Comparison of ENCODE assay signal across 8 cellular contexts in the genomic region with DNA sequence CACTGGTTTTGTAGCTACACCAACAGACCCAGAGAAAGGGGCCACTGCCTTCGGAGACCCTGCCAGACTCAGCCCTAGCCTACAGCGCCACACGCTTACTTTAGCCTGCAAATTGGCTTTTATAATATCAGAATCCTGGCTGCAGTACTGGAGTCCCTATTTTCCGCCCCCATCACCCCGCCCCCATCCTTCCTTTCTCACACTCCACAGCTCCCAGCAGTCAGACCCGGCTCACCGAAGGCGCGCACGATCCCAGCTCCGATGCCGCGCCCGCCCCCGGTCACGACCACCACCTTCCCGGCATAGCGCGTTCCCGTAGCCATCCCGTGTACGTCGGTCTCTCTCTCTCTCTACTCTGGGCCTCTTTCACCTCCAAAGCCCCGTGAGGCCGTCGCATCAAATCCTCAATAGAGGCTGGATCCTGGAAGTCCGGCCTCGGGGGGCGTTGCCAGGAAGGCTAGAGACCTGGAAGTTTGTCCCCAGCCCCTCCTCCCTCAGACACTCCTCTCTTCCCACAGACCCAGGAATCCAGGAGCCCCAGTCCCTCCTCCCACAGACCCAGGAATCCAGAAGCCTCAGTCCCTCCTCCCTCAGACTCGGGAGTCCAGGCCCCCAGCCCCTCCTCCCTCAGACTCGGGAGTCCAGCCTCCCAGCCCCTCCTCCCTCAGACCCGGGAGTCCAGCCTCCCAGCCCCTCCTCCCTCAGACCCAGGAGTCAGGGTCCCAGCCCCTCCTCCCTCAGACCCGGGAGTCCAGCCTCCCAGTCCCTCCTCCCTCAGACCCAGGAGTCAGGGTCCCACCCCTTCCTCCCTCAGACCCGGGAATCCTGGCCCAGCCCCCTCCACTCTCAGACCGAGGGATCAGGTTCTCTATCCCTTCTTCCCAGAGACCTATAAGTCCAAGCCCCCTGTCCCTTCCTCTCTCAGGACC. TPM values are rescaled to one million over a fixed set of nuclear protein-coding genes. Genes with fewer than 3 reads are reported as not detected.
A peak's percentile ranks its signal among the peaks of the same experiment; 100 is the strongest.
DNase-seq lines count a peak whose midpoint lies in the region; ATAC-seq and TF ChIP-seq lines count a peak whose summit lies in the region.

TSS of gene HSD17B14 (minus strand) at position 403 of the 929 bp plus-strand sequence. CDS start at position 323, 80 bp downstream.

- peaks cover 0 to 10% of the 10 kb centered on the region in 2 donors for H3K4me1 ChIP-seq in muscle layer of duodenum (ENCODE audit: control insufficient read depth in 1 of 2, insufficient read depth in 2 of 2, low read length in 2 of 2)

- H3K27me3 ChIP-seq in muscle layer of duodenum (ENCODE audit: low read depth, low read length) = no peaks in the 10 kb centered on the region

- DNase-seq in AG09309 (ENCODE audit: low read depth) = no peak
- DNase-seq in SK-N-DZ (ENCODE audit: low spot score) = peak; percentile 51
- DNase-seq in epithelial cell of proximal tubule (ENCODE audit: low read depth) = no peak
- no peak for DNase-seq in GF-D8 (lab: John Stamatoyannopoulos, UW)

- TF ChIP-seq CTCF in AG09309 (IDR thresholded peaks at IDR 0.05; ENCODE audit: control insufficient read depth, insufficient read depth, low read depth, low read length, missing control alignments) (peak; percentile 1), epithelial cell of proximal tubule (conservative IDR thresholded peaks at IDR 0.05; ENCODE audit: low read depth, low read length) (no peak)

- ATAC-seq in GM19035 (IDR thresholded peaks at IDR 0.05; ENCODE audit: unreplicated experiment) (peak; percentile 12), GM21717 (IDR thresholded peaks at IDR 0.05; ENCODE audit: unreplicated experiment) (no peak), GM18519 (IDR thresholded peaks at IDR 0.05; ENCODE audit: low FRiP score, unreplicated experiment) (no peak)

- peaks cover 4 to 9% of the 10 kb centered on the region in 2 donors for H3K36me3 ChIP-seq in muscle layer of duodenum (ENCODE audit: control insufficient read depth in 1 of 2, insufficient read depth in 2 of 2, low read length in 2 of 2)

- peak within 1 kb of the TSS; percentile 63 for H3K27ac ChIP-seq in muscle layer of duodenum (ENCODE audit: low read length)

- H3K4me3 ChIP-seq in AG09309 (ENCODE audit: control insufficient read depth, low read depth, low read length) (peak within 1 kb of the TSS; percentile 61), epithelial cell of proximal tubule (ENCODE audit: low read depth, low read length) (peak within 1 kb of the TSS; percentile 54), muscle layer of duodenum (ENCODE audit: low read depth in 1 of 2, low read length in 2 of 2) (peak within 1 kb of the TSS; percentile 54 to 65)

- no peaks in the 10 kb centered on the region for H3K9me3 ChIP-seq in muscle layer of duodenum (ENCODE audit: control insufficient read depth in 1 of 2, low read length in 2 of 2)

RNA-seq across cellular contexts. Expression of gene HSD17B14, which starts in this region (rescaled TPM):
- 2.6 and 4.3 TPM in 2 replicates for polyA plus RNA-seq in SK-N-DZ (2014; cell fraction: cytosol; rRNA removed)
- 9.7 and 10.0 TPM in 2 replicates for polyA plus RNA-seq in SK-N-DZ (2014; cell fraction: nucleus; rRNA removed)
- total RNA-seq in epithelial cell of proximal tubule = 2.2 and 2.8 TPM in 2 replicates
